8 cellular contexts compared by ENCODE assay signal in genomic region chr12:39145175-39145999, GRCh38.
A peak's percentile ranks its signal among the peaks of the same experiment; 100 is the strongest.
DNase-seq lines count a peak whose midpoint lies in the region; ATAC-seq lines count a peak whose summit lies in the region.

No MANE protein-coding gene starts in this region.

- peaks cover 4% of the 10 kb centered on the region for H3K4me1 Mint-ChIP-seq in activated CD4-positive, alpha-beta T cell treated with anti-CD3 and anti-CD28 coated beads, Interleukin-2, amount 10 ng/mL, durations not matched to agents 24 days and 14 days

- DNase-seq in activated CD4-positive, alpha-beta T cell treated with anti-CD3 and anti-CD28 coated beads, Interleukin-2, amount 10 ng/mL, durations not matched to agents 24 days and 14 days = peak; percentile 84
- DNase-seq in activated CD4-positive, alpha-beta T cell treated with anti-CD3 and anti-CD28 coated beads for 1 hour = no peak
- DNase-seq in amniotic epithelial cell (ENCODE audit: low read depth) = peak; percentile 20
- DNase-seq in iPS-NIHi11 (ENCODE audit: low spot score) = peak; percentile 78
- peak; percentile 20 to 40 (median 28) for DNase-seq in stimulated activated CD4-positive, alpha-beta T cell treated with anti-CD3 and anti-CD28 coated beads, Interleukin-12 subunit alpha, Interleukin-12 subunit beta, amount 100 ng/mL, for 48 hours (ENCODE audit: low read depth in 2 of 3, low spot score in 1 of 3)
- DNase-seq in NCI-H2107 (lab: John Stamatoyannopoulos, UW) = no peak

- H3K36me3 Mint-ChIP-seq in activated CD4-positive, alpha-beta T cell treated with anti-CD3 and anti-CD28 coated beads, Interleukin-2, amount 10 ng/mL, durations not matched to agents 24 days and 14 days (ENCODE audit: low read depth) = peaks cover 2% of the 10 kb centered on the region

- H3K27ac Mint-ChIP-seq in activated CD4-positive, alpha-beta T cell treated with anti-CD3 and anti-CD28 coated beads, Interleukin-2, amount 10 ng/mL, durations not matched to agents 24 days and 14 days = no peak overlapping the region

- peaks cover 27% of the 10 kb centered on the region for H3K27me3 Mint-ChIP-seq in activated CD4-positive, alpha-beta T cell treated with anti-CD3 and anti-CD28 coated beads, Interleukin-2, amount 10 ng/mL, durations not matched to agents 24 days and 14 days

- intact Hi-C loops in activated CD4-positive, alpha-beta T cell treated with anti-CD3 and anti-CD28 coated beads, Interleukin-2, amount 10 ng/mL, durations not matched to agents 24 days and 14 days (cut with micrococcal nuclease) = loop anchor here (2.0 kb wide), 1 partner anchor 127 kb away; no protein-coding TSS in a partner anchor

- H3K4me3 Mint-ChIP-seq in activated CD4-positive, alpha-beta T cell treated with anti-CD3 and anti-CD28 coated beads, Interleukin-2, amount 10 ng/mL, durations not matched to agents 24 days and 14 days = peak overlapping the region; percentile 38

- peaks cover 12% of the 10 kb centered on the region for H3K9me3 Mint-ChIP-seq in activated CD4-positive, alpha-beta T cell treated with anti-CD3 and anti-CD28 coated beads, Interleukin-2, amount 10 ng/mL, durations not matched to agents 24 days and 14 days

- ATAC-seq in HG03565 (IDR thresholded peaks at IDR 0.05; ENCODE audit: unreplicated experiment) (peak; percentile 95), HG03457 (IDR thresholded peaks at IDR 0.05; ENCODE audit: unreplicated experiment) (no peak)

Comparison
In these comparisons a context has a peak if more than half of its experiments do, and no peak if none do; other contexts are left out.
1. DNase-seq: peak in activated CD4-positive, alpha-beta T cell treated with anti-CD3 and anti-CD28 coated beads, Interleukin-2, amount 10 ng/mL, durations not matched to agents 24 days and 14 days (single experiment), amniotic epithelial cell (single experiment), iPS-NIHi11 (single experiment) and stimulated activated CD4-positive, alpha-beta T cell treated with anti-CD3 and anti-CD28 coated beads, Interleukin-12 subunit alpha, Interleukin-12 subunit beta, amount 100 ng/mL, for 48 hours (3 of 3); none in activated CD4-positive, alpha-beta T cell treated with anti-CD3 and anti-CD28 coated beads for 1 hour (single experiment) and NCI-H2107 (single experiment).